In the genomic region with DNA sequence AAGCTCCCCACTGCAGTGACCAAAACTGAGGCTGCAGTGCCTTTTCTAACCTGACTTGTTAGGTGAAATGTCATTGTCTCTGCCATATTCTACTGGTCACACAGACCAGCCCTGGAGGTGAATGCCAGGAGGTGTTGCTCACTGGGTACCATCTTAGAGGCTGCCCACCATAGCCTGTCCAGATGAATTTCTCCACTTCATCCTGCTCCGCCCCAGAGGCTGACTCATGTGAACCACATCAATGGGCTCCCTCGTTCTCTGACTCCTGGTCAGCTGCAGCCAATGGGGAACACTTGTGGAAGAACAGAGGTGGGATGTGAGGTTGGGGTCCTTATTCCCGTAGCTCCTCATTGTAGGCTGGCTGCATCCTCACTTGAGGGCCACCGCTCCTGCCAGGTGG, we compare ENCODE assay signal across 20 cellular contexts. TPM values are rescaled to one million over a fixed set of nuclear protein-coding genes. Genes with fewer than 3 reads are reported as not detected.
DNase-seq lines count a peak whose midpoint lies in the region; ATAC-seq, FAIRE-seq and TF ChIP-seq lines count a peak whose summit lies in the region.
"Had no signal": no experiment of that assay in that cellular context is flagged by ENCODE, and none has a peak within 500 bp of the region (broad histone marks: within the 10 kb centered on the region; RNA-seq: fewer than 3 reads in every experiment).

No MANE protein-coding gene starts in this region.

- TF ChIP-seq CTCF in astrocyte of the spinal cord (IDR thresholded peaks at IDR 0.05; ENCODE audit: low read depth, low read length) (no peak), pancreas (IDR thresholded peaks at IDR 0.05) (no peak), heart left ventricle (IDR thresholded peaks at IDR 0.05) (no peak)

- intact Hi-C loops in pancreas (cut with DNase I) = no loop called here
- intact Hi-C loops in heart left ventricle (cut with DNase I) = loop anchor here in 7 of 10 donors (5.0 to 10.0 kb wide), 6 partner anchors 38 to 500 kb away; a partner anchor contains a TSS

- DNase-seq in COLO829 (ENCODE audit: low spot score) (peak; percentile 28), HK-2 (ENCODE audit: unreplicated experiment) (peak; percentile 18), astrocyte of the spinal cord (ENCODE audit: low read depth, low spot score) (peak; percentile 57), kidney tubule cell (ENCODE audit: low spot score) (peak; percentile 77), pancreas (no peak), heart left ventricle (no peak)
- DNase-seq in activated naive CD4-positive, alpha-beta T cell (lab: John Stamatoyannopoulos, UW) = no peak
- DNase-seq: activated CD4-positive, alpha-beta T cell treated with anti-CD3 and anti-CD28 coated beads for 36 hours; activated CD8-positive, alpha-beta memory T cell treated with anti-CD3 and anti-CD28 coated beads, Interleukin-2, amount 50 U/mL, for 4 hours; naive thymus-derived CD8-positive, alpha-beta T cell; NCI-H1048; NCI-H2081; NCI-H524; stimulated activated CD4-positive, alpha-beta T cell treated with anti-CD3 and anti-CD28 coated beads, Interleukin-12 subunit alpha, Interleukin-12 subunit beta, amount 100 ng/mL, for 4 hours; T1000; thyroid gland had no signal

- H3K27me3 ChIP-seq in pancreas (no peaks in the 10 kb centered on the region), heart left ventricle (no peaks in the 10 kb centered on the region)
- H3K27me3 ChIP-seq: SJSA1, thyroid gland had no signal

- ATAC-seq in pancreas (no peak), HG03039 (IDR thresholded peaks at IDR 0.05; ENCODE audit: unreplicated experiment) (no peak), heart left ventricle (no peak)
- ATAC-seq: activated CD4-positive, alpha-beta T cell treated with anti-CD3 and anti-CD28 coated beads for 36 hours; naive thymus-derived CD8-positive, alpha-beta T cell; stimulated activated effector memory CD8-positive, alpha-beta T cell treated with anti-CD3 and anti-CD28 coated beads, Interleukin-12 subunit alpha, Interleukin-12 subunit beta, amount 100 ng/mL, for 72 hours had no signal

- H3K36me3 ChIP-seq in pancreas (no peaks in the 10 kb centered on the region), heart left ventricle (peaks cover 0 to 3% (median 0%) of the 10 kb centered on the region in 9 donors)
- H3K36me3 ChIP-seq: thyroid gland had no signal

- no peak for TF ChIP-seq POLR2A in heart left ventricle (IDR thresholded peaks at IDR 0.05)

- H3K4me1 ChIP-seq in pancreas (peaks cover 0 to 8% (median 8%) of the 10 kb centered on the region in 3 donors), heart left ventricle (peaks cover 0 to 25% (median 9%) of the 10 kb centered on the region in 12 donors)

- H3K4me3 ChIP-seq in astrocyte of the spinal cord (ENCODE audit: low read depth, low read length) (no peak overlapping the region), pancreas (no peak overlapping the region), heart left ventricle (no peak overlapping the region)
- H3K4me3 ChIP-seq: SJSA1, thyroid gland had no signal

- no peak for FAIRE-seq in pancreas (lab: Jason Lieb, UNC)
- FAIRE-seq: GM19239 had no signal

- WGBS in pancreas, 2 donors = 90 to 93% methylated on average over 4 of the region's 4 CpGs
- 75 to 83% (median 80%) methylated on average over 4 of the region's 4 CpGs for WGBS in heart left ventricle, 4 donors

- no peaks in the 10 kb centered on the region for H3K9me3 ChIP-seq in pancreas
- no peaks in the 10 kb centered on the region for H3K9me3 ChIP-seq in heart left ventricle
- H3K9me3 ChIP-seq: SJSA1, thyroid gland had no signal

- in situ Hi-C loops in astrocyte of the spinal cord (cut with HindIII; ENCODE audit: low sequenced_read_pairs) = no loop called here

- H3K27ac ChIP-seq in pancreas (no peak overlapping the region), heart left ventricle (no peak overlapping the region)
- H3K27ac ChIP-seq: SJSA1, thyroid gland had no signal

RNA-seq across cellular contexts. Expression of a gene that starts 3.4 kb away (rescaled TPM):
- total RNA-seq in pancreas = 10 to 100 TPM; 27.8 to 62.9 (median 42.1) TPM
- 10 to 100 TPM; 28.9 to 46.7 TPM for polyA plus RNA-seq in pancreas
- total RNA-seq in heart left ventricle = 100 to 1,000 TPM in 8 of 9 donors, 10 to 100 TPM in 1; 90.3 to 158 (median 114) TPM
- 100 to 1,000 TPM in 1 of 2 donors, 10 to 100 TPM in 1; 69.5 to 138 TPM for polyA plus RNA-seq in heart left ventricle

RNA-seq across cellular contexts. Expression of a gene that starts 38.5 kb away (rescaled TPM):
- 10 to 100 TPM in 3 of 6 donors, 1 to 10 TPM in 3; 7.5 to 14.6 (median 9.6) TPM for total RNA-seq in pancreas
- 1 to 10 TPM; 3.4 to 7.5 TPM for polyA plus RNA-seq in pancreas
- total RNA-seq in heart left ventricle = 10 to 100 TPM; 29.0 to 93.3 (median 50.7) TPM
- polyA plus RNA-seq in heart left ventricle = 10 to 100 TPM in 1 of 2 donors, 1 to 10 TPM in 1; 4.7 to 21.0 TPM

Comparison
In these comparisons a context has a peak if more than half of its experiments do, and no peak if none do; other contexts are left out.
1. DNase-seq: peak in COLO829 (single experiment), HK-2 (single experiment), astrocyte of the spinal cord (single experiment) and kidney tubule cell (single experiment); none in pancreas (0 of 6), heart left ventricle (0 of 5) and activated naive CD4-positive, alpha-beta T cell (0 of 4).
2. intact Hi-C loops: an anchor here in heart left ventricle (5.0 to 10.0 kb wide); none called in pancreas.